In the genomic region with DNA sequence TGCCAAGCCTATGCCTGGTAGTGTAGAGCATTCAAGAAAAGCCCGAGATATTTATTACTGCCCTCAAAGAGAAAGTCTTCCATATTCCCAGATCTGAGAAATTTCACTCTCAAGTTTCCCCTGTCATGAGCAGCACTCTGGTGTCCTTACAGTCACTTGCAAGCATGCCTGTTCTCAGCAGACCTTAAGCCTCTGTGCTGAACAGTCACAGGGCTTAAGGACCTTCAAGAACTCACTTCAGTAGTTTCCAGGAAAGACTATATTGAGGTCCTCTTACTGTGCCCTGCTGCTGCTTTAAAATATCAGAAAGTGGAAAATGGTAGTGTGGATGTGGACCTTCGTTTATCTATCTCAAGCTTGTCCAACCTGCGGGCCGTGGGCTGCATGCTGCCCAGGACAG, we compare ENCODE assay signal across 17 cellular contexts. TPM values are rescaled to one million over a fixed set of nuclear protein-coding genes. Genes with fewer than 3 reads are reported as not detected.
DNase-seq lines count a peak whose midpoint lies in the region; ATAC-seq and TF ChIP-seq lines count a peak whose summit lies in the region.
"Had no signal": no experiment of that assay in that cellular context is flagged by ENCODE, and none has a peak within 500 bp of the region (broad histone marks: within the 10 kb centered on the region; RNA-seq: fewer than 3 reads in every experiment).

No MANE protein-coding gene starts in this region.

- H3K4me3 Mint-ChIP-seq in GM23338: no peak overlapping the region
- H3K4me3 Mint-ChIP-seq: B cell; CD4-positive, alpha-beta T cell; CD8-positive, alpha-beta T cell had no signal

- H3K9me3 Mint-ChIP-seq in GM23338: peaks cover 33% of the 10 kb centered on the region

- POLR2A ChIA-PET in OCI-LY7 (lab: Charles Lee): interaction anchor here (0.6 kb wide), 1 partner anchor 26 kb away, joined by 3 read pairs; no protein-coding TSS in a partner anchor

- 88% methylated on average over 4 of the region's 4 CpGs for WGBS in smooth muscle cell (ENCODE audit: low lambda C conversion rate)

- H3K4me1 Mint-ChIP-seq in GM23338: peaks cover 20% of the 10 kb centered on the region
- H3K4me1 Mint-ChIP-seq: B cell had no signal

- H3K36me3 ChIP-seq in GM23338 (ENCODE audit: insufficient read depth) (no peaks in the 10 kb centered on the region), left lung (no peaks in the 10 kb centered on the region), upper lobe of right lung (no peaks in the 10 kb centered on the region), smooth muscle cell (ENCODE audit: low read depth) (no peaks in the 10 kb centered on the region), OCI-LY7 (ENCODE audit: insufficient read depth, low read length) (no peaks in the 10 kb centered on the region)
- H3K36me3 ChIP-seq: BLaER1 treated with 17β-estradiol and CSF1 and Interleukin-3, amounts not matched to agents 10 nM and 100 nM had no signal

- 0 out of 2 replicates have a peak overlapping the region, but pooled peaks have one; percentile 63 for H2AFZ ChIP-seq in GM23338
- H2AFZ ChIP-seq in smooth muscle cell (ENCODE audit: low read depth): no peak overlapping the region
- H2AFZ ChIP-seq in OCI-LY7 (ENCODE audit: low read length): no peak overlapping the region

- H3K27me3 ChIP-seq in GM23338 (ENCODE audit: insufficient read depth) (no peaks in the 10 kb centered on the region), left lung (no peaks in the 10 kb centered on the region), upper lobe of right lung (no peaks in the 10 kb centered on the region), smooth muscle cell (ENCODE audit: low read depth) (no peaks in the 10 kb centered on the region)
- H3K27me3 ChIP-seq: BLaER1 treated with 17β-estradiol and CSF1 and Interleukin-3, amounts not matched to agents 10 nM and 100 nM had no signal

- H4K20me1 ChIP-seq in GM23338 (replicated peaks; ENCODE audit: insufficient read depth): no peaks in the 10 kb centered on the region
- no peaks in the 10 kb centered on the region for H4K20me1 ChIP-seq in smooth muscle cell (ENCODE audit: low read depth)
- H4K20me1 ChIP-seq in OCI-LY7 (ENCODE audit: insufficient read depth, low read length): no peaks in the 10 kb centered on the region
- H4K20me1 ChIP-seq: BLaER1 treated with 17β-estradiol and CSF1 and Interleukin-3, amounts not matched to agents 10 nM and 100 nM had no signal

- H3F3A ChIP-seq in GM23338 (replicated peaks; ENCODE audit: low read depth) (no peaks in the 10 kb centered on the region), smooth muscle cell (ENCODE audit: low read depth) (no peaks in the 10 kb centered on the region)

- H3K27ac Mint-ChIP-seq in GM23338: no peak overlapping the region
- H3K27ac Mint-ChIP-seq: B cell; CD4-positive, alpha-beta T cell; CD8-positive, alpha-beta T cell had no signal

- H3K4me2 ChIP-seq in GM23338: no peak overlapping the region
- no peak overlapping the region for H3K4me2 ChIP-seq in smooth muscle cell
- H3K4me2 ChIP-seq in OCI-LY7 (ENCODE audit: low read length): no peak overlapping the region
- H3K4me2 ChIP-seq: A549; BLaER1 treated with 17β-estradiol and CSF1 and Interleukin-3, amounts not matched to agents 10 nM and 100 nM had no signal

- no peak for ATAC-seq in GM23338
- ATAC-seq in left lung: peak; percentile 98
- peak; percentile 77 for ATAC-seq in upper lobe of right lung
- ATAC-seq: CD8-positive, alpha-beta T cell had no signal

- H3K9ac ChIP-seq in smooth muscle cell (ENCODE audit: low read depth): no peak overlapping the region
- H3K9ac ChIP-seq: BLaER1 treated with 17β-estradiol and CSF1 and Interleukin-3, amounts not matched to agents 10 nM and 100 nM had no signal

- no peak overlapping the region for H3K27ac ChIP-seq in GM23338 (ENCODE audit: low read depth)
- H3K27ac ChIP-seq in left lung: no peak overlapping the region
- H3K27ac ChIP-seq in upper lobe of right lung: no peak overlapping the region
- H3K27ac ChIP-seq in smooth muscle cell (ENCODE audit: low read depth): no peak overlapping the region
- no peak overlapping the region for H3K27ac ChIP-seq in OCI-LY7 (ENCODE audit: low read depth, low read length, poor library complexity, severe bottlenecking)
- H3K27ac ChIP-seq: 22Rv1; A549; BLaER1 treated with 17β-estradiol and CSF1 and Interleukin-3, amounts not matched to agents 10 nM and 100 nM; C4-2B had no signal

- H3K9me2 ChIP-seq in GM23338 (ENCODE audit: insufficient read depth): 0 out of 2 replicates have a peak, but pooled peaks cover 10% of the 10 kb centered on the region
- no peaks in the 10 kb centered on the region for H3K9me2 ChIP-seq in OCI-LY7 (ENCODE audit: insufficient read depth, low read length)

- TF ChIP-seq CTCF in GM23338 (conservative IDR thresholded peaks at IDR 0.05; ENCODE audit: low read depth in 2 of 2): no peak
- no peak for TF ChIP-seq CTCF in left lung (IDR thresholded peaks at IDR 0.05)
- TF ChIP-seq CTCF in upper lobe of right lung (IDR thresholded peaks at IDR 0.05): no peak
- TF ChIP-seq CTCF in smooth muscle cell (IDR thresholded peaks at IDR 0.05; ENCODE audit: borderline replicate concordance, insufficient read depth, poor library complexity, severe bottlenecking): no peak
- TF ChIP-seq CTCF in OCI-LY7 (conservative IDR thresholded peaks at IDR 0.05; ENCODE audit: low read length): no peak

- peaks cover 6% of the 10 kb centered on the region for H3K27me3 Mint-ChIP-seq in GM23338 (ENCODE audit: insufficient read depth, low read depth, poor library complexity)

- CTCF ChIA-PET in OCI-LY7 (lab: Charles Lee; ENCODE audit: unreplicated experiment): no interaction called here

- H3K4me3 ChIP-seq in GM23338: no peak overlapping the region
- no peak overlapping the region for H3K4me3 ChIP-seq in left lung
- H3K4me3 ChIP-seq in upper lobe of right lung: no peak overlapping the region
- H3K4me3 ChIP-seq in smooth muscle cell: no peak overlapping the region
- no peak overlapping the region for H3K4me3 ChIP-seq in OCI-LY7 (ENCODE audit: low read depth, low read length, poor library complexity, severe bottlenecking)
- H3K4me3 ChIP-seq: A549; BLaER1 treated with 17β-estradiol and CSF1 and Interleukin-3, amounts not matched to agents 10 nM and 100 nM had no signal

- intact Hi-C loops in left lung (cut with DNase I) (no loop called here), upper lobe of right lung (cut with DNase I) (no loop called here), OCI-LY7 (cut with micrococcal nuclease; ENCODE audit: unreplicated experiment) (no loop called here)

- H3K36me3 Mint-ChIP-seq in GM23338 (ENCODE audit: low read depth): peaks cover 12% of the 10 kb centered on the region; the same call in 2 of the 3 replicates
- H3K36me3 Mint-ChIP-seq: CD8-positive, alpha-beta T cell had no signal

- H3K4me1 ChIP-seq in GM23338 (ENCODE audit: insufficient read depth) (no peaks in the 10 kb centered on the region), left lung (no peaks in the 10 kb centered on the region), upper lobe of right lung (no peaks in the 10 kb centered on the region), smooth muscle cell (ENCODE audit: low read depth) (no peaks in the 10 kb centered on the region), OCI-LY7 (ENCODE audit: insufficient read depth, low read length, poor library complexity, severe bottlenecking) (no peaks in the 10 kb centered on the region)
- H3K4me1 ChIP-seq: A549, Caco-2 had no signal

- no peaks in the 10 kb centered on the region for H3K79me2 ChIP-seq in GM23338 (replicated peaks; ENCODE audit: insufficient read depth)
- no peaks in the 10 kb centered on the region for H3K79me2 ChIP-seq in smooth muscle cell (ENCODE audit: low read depth)
- H3K79me2 ChIP-seq in OCI-LY7 (ENCODE audit: insufficient read depth, low read depth, low read length): no peaks in the 10 kb centered on the region

- H3K9me3 ChIP-seq in left lung (peaks cover 0 to 26% of the 10 kb centered on the region in 2 donors), upper lobe of right lung (no peaks in the 10 kb centered on the region), smooth muscle cell (replicated peaks; ENCODE audit: low read depth) (peaks cover 3% of the 10 kb centered on the region), OCI-LY7 (ENCODE audit: low read length) (peaks cover 12% of the 10 kb centered on the region)

- no peak for DNase-seq in GM23338 (ENCODE audit: low spot score)
- no peak for DNase-seq in left lung
- DNase-seq in upper lobe of right lung: no peak
- no peak for DNase-seq in smooth muscle cell (lab: John Stamatoyannopoulos, UW; ENCODE audit: unreplicated experiment)
- no peak for DNase-seq in OCI-LY7 (ENCODE audit: low spot score)
- DNase-seq: AML-193; Caco-2; Calu3; CD4-positive, alpha-beta T cell; CD8-positive, alpha-beta T cell; DMS79 treated with DMSO at 0.1 percent for 48 hours; GF-D8 had no signal

- no TSS peak for BruUV-seq in OCI-LY7 (replicated peaks; lab: Mats Ljungman, UMichigan)

TF ChIP-seq in GM23338, 12 proteins besides CTCF, POLR2A, EP300 and RAD21 (continues in another document):
- no peak for TF ChIP-seq EZH2 (IDR thresholded peaks at IDR 0.05; ENCODE audit: low read depth, unreplicated experiment)
- TF ChIP-seq ZNF114 (CRISPR knock-in tag; IDR thresholded peaks at IDR 0.05): no peak

RNA-seq across cellular contexts. Expression of a gene that starts 53.5 kb away (rescaled TPM):
- 35.7 and 40.8 TPM in 2 replicates for total RNA-seq in GM23338 (2014; rRNA removed; shearing (Covaris generic))
- 37.4 and 37.6 TPM in 2 replicates for polyA plus RNA-seq in GM23338 (2016; fragmentation: Nextera tagmentation; extraction: Ambion mirVana)
- total RNA-seq in left lung: 10 to 100 TPM; 45.8 to 48.5 TPM
- total RNA-seq in upper lobe of right lung: 57.7 TPM
- total RNA-seq in smooth muscle cell: 24.1 and 27.9 TPM in 2 replicates
- 21.8 and 29.1 TPM in 2 replicates for polyA plus RNA-seq in smooth muscle cell
- 29.4 and 43.7 TPM in 2 replicates for total RNA-seq in OCI-LY7 (2014; rRNA removed; shearing (Covaris generic))
- 67.2 and 67.6 TPM in 2 replicates for total RNA-seq in OCI-LY7 (2022)
